Comparison of ENCODE assay signal across 21 cellular contexts in the genomic region with DNA sequence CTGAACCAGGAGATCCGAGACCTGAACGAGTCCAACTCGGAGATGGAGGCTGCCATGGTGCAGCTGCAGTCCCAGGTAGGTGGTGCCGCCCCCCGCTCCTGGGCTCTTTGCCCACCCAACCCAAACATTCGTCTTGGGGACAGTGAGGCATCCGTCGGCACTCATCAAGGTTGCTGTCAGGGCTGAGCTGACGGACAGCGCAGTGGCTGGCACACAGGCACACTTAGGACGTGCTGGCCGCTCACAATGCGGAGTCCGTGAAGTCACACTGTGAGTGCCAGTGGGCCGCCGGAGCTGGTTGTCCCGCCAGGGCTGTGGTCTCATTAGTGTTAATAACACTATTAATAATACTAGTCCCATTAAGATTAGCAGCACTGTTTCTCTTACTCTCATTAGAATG. TPM values are rescaled to one million over a fixed set of nuclear protein-coding genes. Genes with fewer than 3 reads are reported as not detected.
A peak's percentile ranks its signal among the peaks of the same experiment; 100 is the strongest.
DNase-seq lines count a peak whose midpoint lies in the region; ATAC-seq and TF ChIP-seq lines count a peak whose summit lies in the region.
"Had no signal": no experiment of that assay in that cellular context is flagged by ENCODE, and none has a peak within 500 bp of the region (broad histone marks: within the 10 kb centered on the region; RNA-seq: fewer than 3 reads in every experiment).

No MANE protein-coding gene starts in this region.

- H3K36me3 Mint-ChIP-seq in glutamatergic neuron (ENCODE audit: unreplicated experiment), result peaks cover 25% of the 10 kb centered on the region
- no peaks in the 10 kb centered on the region for H3K36me3 Mint-ChIP-seq in MCF 10A (ENCODE audit: insufficient read depth, unreplicated experiment)
- H3K36me3 Mint-ChIP-seq: CD4-positive, alpha-beta memory T cell had no signal

- no TSS peak for BruUV-seq in MCF 10A (replicated peaks; lab: Mats Ljungman, UMichigan)

- no peaks in the 10 kb centered on the region for H3K4me1 ChIP-seq in lower lobe of right lung
- peaks cover 0 to 10% (median 0%) of the 10 kb centered on the region in 6 donors for H3K4me1 ChIP-seq in spleen

- H3K27me3 Mint-ChIP-seq in glutamatergic neuron (ENCODE audit: unreplicated experiment) (peaks cover 19% of the 10 kb centered on the region), MCF 10A (ENCODE audit: insufficient read depth, unreplicated experiment) (peaks cover 17% of the 10 kb centered on the region)
- H3K27me3 Mint-ChIP-seq: CD4-positive, alpha-beta memory T cell had no signal

- DNase-seq in Right ventricle myocardium superior (peak; percentile 37), cardiac septum (ENCODE audit: low spot score) (no peak), glutamatergic neuron (peak; percentile 10), lower lobe of right lung (peak; percentile 46), spleen (peak; percentile 65), SW480 (ENCODE audit: low spot score) (no peak), MCF 10A (ENCODE audit: unreplicated experiment) (no peak), hippocampal formation (lab: John Stamatoyannopoulos, UW) (no peak)
- DNase-seq: CD4-positive, alpha-beta memory T cell; COR-L47; DMS53; GM23248; H9; KBM-7; MM.1S; NCI-H2029; NCI-H526 treated with DMSO at 0.1 percent for 48 hours; PC-9; SIG-M5 had no signal

- 87 to 97% (median 93%) methylated on average over 9 to 17 of the region's 17 CpGs for WGBS in spleen, 5 donors

- TF ChIP-seq POLR2A in spleen (IDR thresholded peaks at IDR 0.05), result no peak

- no peak overlapping the region for H3K27ac Mint-ChIP-seq in glutamatergic neuron (ENCODE audit: unreplicated experiment)
- no peak overlapping the region for H3K27ac Mint-ChIP-seq in MCF 10A (ENCODE audit: low read depth, unreplicated experiment)
- H3K27ac Mint-ChIP-seq: H9 had no signal

- H3K4me3 Mint-ChIP-seq in glutamatergic neuron (ENCODE audit: unreplicated experiment), result no peak overlapping the region
- no peak overlapping the region for H3K4me3 Mint-ChIP-seq in MCF 10A (ENCODE audit: unreplicated experiment)
- H3K4me3 Mint-ChIP-seq: CD4-positive, alpha-beta memory T cell; H9 had no signal

- H3K27ac ChIP-seq in lower lobe of right lung, result no peak overlapping the region
- no peak overlapping the region for H3K27ac ChIP-seq in spleen
- H3K27ac ChIP-seq: BLaER1, GM23248, PC-9, SK-N-MC had no signal

- H3K9me3 Mint-ChIP-seq in glutamatergic neuron (ENCODE audit: unreplicated experiment), result peaks cover 24% of the 10 kb centered on the region
- no peaks in the 10 kb centered on the region for H3K9me3 Mint-ChIP-seq in MCF 10A (ENCODE audit: unreplicated experiment)
- H3K9me3 Mint-ChIP-seq: CD4-positive, alpha-beta memory T cell had no signal

- intact Hi-C loops in Right ventricle myocardium superior (cut with DNase I) (no loop called here), cardiac septum (cut with DNase I) (no loop called here), lower lobe of right lung (cut with DNase I) (no loop called here), spleen (cut with DNase I; ENCODE audit: low total_unique reads) (no loop called here), MCF 10A (cut with micrococcal nuclease) (no loop called here)

- no peaks in the 10 kb centered on the region for H3K27me3 ChIP-seq in lower lobe of right lung (ENCODE audit: low read depth)
- no peaks in the 10 kb centered on the region for H3K27me3 ChIP-seq in spleen (replicated peaks in 1 of 7)
- H3K27me3 ChIP-seq: BLaER1 had no signal

- H3K4me1 Mint-ChIP-seq in glutamatergic neuron (ENCODE audit: low read depth, unreplicated experiment) (peaks cover 1% of the 10 kb centered on the region), MCF 10A (ENCODE audit: insufficient read depth, unreplicated experiment) (no peaks in the 10 kb centered on the region)

- H3K9me3 ChIP-seq in lower lobe of right lung (no peaks in the 10 kb centered on the region), spleen (no peaks in the 10 kb centered on the region)
- H3K9me3 ChIP-seq: BLaER1 had no signal

- H3K4me3 ChIP-seq in lower lobe of right lung, result no peak overlapping the region
- H3K4me3 ChIP-seq in spleen, result no peak overlapping the region
- H3K4me3 ChIP-seq: BLaER1, GM23248, PC-9, SK-N-MC had no signal

- TF ChIP-seq CTCF in glutamatergic neuron (IDR thresholded peaks at IDR 0.05; ENCODE audit: partially characterized antibody, unreplicated experiment), result no peak
- TF ChIP-seq CTCF in lower lobe of right lung (IDR thresholded peaks at IDR 0.05), result no peak
- TF ChIP-seq CTCF in spleen (IDR thresholded peaks at IDR 0.05 in 8 of 11, conservative IDR thresholded peaks at IDR 0.05 in 3 of 11), result no peak
- no peak for TF ChIP-seq CTCF in MCF 10A (IDR thresholded peaks at IDR 0.05; ENCODE audit: unreplicated experiment)

- ATAC-seq in Right ventricle myocardium superior (ENCODE audit: poor library complexity) (no peak), lower lobe of right lung (no peak)

- POLR2A ChIA-PET in MCF 10A (lab: Yijun Ruan, JAX), result interaction anchor here (1.7 kb wide), 1 partner anchor 18 kb away, joined by 4 read pairs; the partner anchor contains the start of gene PCMTD2

- CTCF ChIA-PET in MCF 10A (lab: Yijun Ruan, JAX), result no interaction called here

- H3K36me3 ChIP-seq in lower lobe of right lung, result no peaks in the 10 kb centered on the region
- H3K36me3 ChIP-seq in spleen, result no peaks in the 10 kb centered on the region
- H3K36me3 ChIP-seq: BLaER1 had no signal

RNA-seq across cellular contexts. Expression of gene PCMTD2, which starts 18.2 kb away (rescaled TPM):
- total RNA-seq in Right ventricle myocardium superior, result 81.9 TPM
- 46.9 TPM for total RNA-seq in cardiac septum
- 82.4 TPM for total RNA-seq in glutamatergic neuron (ENCODE audit: unreplicated experiment)
- 65.8 TPM for total RNA-seq in lower lobe of right lung
- total RNA-seq in spleen, result 100 to 1,000 TPM in 1 of 7 donors, 10 to 100 TPM in 6; 55.4 to 104 (median 78.1) TPM
- polyA plus RNA-seq in spleen, result 10 to 100 TPM; 36.0 to 38.5 (median 37.3) TPM
- 39.4 and 45.9 TPM in 2 replicates for total RNA-seq in MCF 10A (2022)

Comparison
In these comparisons a context has a peak if more than half of its experiments do, and no peak if none do; other contexts are left out.
1. DNase-seq: peak in Right ventricle myocardium superior (single experiment), glutamatergic neuron (single experiment), lower lobe of right lung (single experiment) and spleen (single experiment); none in cardiac septum (single experiment), SW480 (single experiment), MCF 10A (single experiment) and hippocampal formation (0 of 2).